In the genomic region with DNA sequence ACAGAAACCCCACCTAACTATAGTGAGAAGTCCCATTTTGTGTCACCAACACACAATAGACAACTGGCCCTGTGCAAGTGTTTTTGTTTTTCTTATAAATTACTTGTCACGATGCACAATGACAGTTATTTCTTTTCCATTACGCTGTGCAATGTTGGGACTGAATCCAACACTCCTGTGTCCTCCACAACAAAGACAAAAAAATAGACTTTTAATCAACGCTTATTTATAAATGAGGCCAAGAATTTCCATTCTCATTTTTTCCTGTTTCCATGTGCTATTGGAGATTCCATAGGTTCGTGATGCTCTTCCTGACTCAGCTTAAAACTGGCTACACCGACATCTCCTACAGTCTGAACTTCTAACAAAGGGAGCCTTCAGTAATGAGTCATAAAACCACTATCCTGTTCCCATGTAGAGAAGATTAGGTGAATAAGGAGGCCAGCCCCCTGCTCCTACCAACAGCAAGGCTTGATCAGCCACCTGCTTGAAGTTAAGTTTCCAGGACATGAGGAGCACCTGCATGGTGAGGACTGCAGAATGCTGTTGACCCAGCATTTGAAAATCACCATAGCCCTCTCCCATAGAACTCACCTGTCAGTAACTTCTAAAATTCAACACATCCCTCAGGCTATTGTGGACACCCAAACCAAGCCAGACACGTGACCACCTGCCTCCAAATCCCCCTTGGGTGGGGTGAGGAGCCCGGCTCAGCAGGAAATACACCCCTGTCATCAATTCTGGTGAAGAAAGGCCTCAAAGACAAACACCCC, we compare ENCODE assay signal across 2 cellular contexts.
TF ChIP-seq lines count a peak whose summit lies in the region.

No MANE protein-coding gene starts in this region.

TF ChIP-seq in HCT116, 20 proteins besides CTCF, POLR2A, EP300 and RAD21:
- no peak for TF ChIP-seq EZH2 (IDR thresholded peaks at IDR 0.05)
- no peak for TF ChIP-seq FOSL1 (IDR thresholded peaks at IDR 0.05; ENCODE audit: low read depth)
- TF ChIP-seq SRF (IDR thresholded peaks at IDR 0.05; ENCODE audit: low read depth): no peak
- no peak for TF ChIP-seq EGR1 (IDR thresholded peaks at IDR 0.05; ENCODE audit: low read depth)
- no peak for TF ChIP-seq EZH2phosphoT487 (IDR thresholded peaks at IDR 0.05; ENCODE audit: borderline replicate concordance)
TF ChIP-seq in HCT116: peak in this region for 0.

TF ChIP-seq in H1, 55 proteins besides CTCF, POLR2A, EP300 and RAD21:
- TF ChIP-seq CHD1 (IDR thresholded peaks at IDR 0.05; ENCODE audit: low read depth, low read length) (no peak), HDAC2 (IDR thresholded peaks at IDR 0.05; ENCODE audit: borderline replicate concordance in 1 of 2, low read depth in 2 of 2, low read length in 2 of 2) (no peak), KDM4A (IDR thresholded peaks at IDR 0.05; ENCODE audit: low read depth, low read length, severe bottlenecking) (no peak), RXRA (IDR thresholded peaks at IDR 0.05; ENCODE audit: insufficient read depth, low read depth, low read length) (no peak), POU5F1 (IDR thresholded peaks at IDR 0.05; ENCODE audit: low read depth, low read length) (no peak), MAFK (IDR thresholded peaks at IDR 0.05; ENCODE audit: low read depth, low read length) (no peak), CTBP2 (IDR thresholded peaks at IDR 0.05; ENCODE audit: borderline replicate concordance, insufficient read depth, insufficient read length, low read length) (no peak), TCF12 (IDR thresholded peaks at IDR 0.05; ENCODE audit: low read depth, low read length) (no peak), JUN (IDR thresholded peaks at IDR 0.05; ENCODE audit: low read depth, low read length) (no peak), SIRT6 (IDR thresholded peaks at IDR 0.05; ENCODE audit: low read length) (no peak), TBP (IDR thresholded peaks at IDR 0.05; ENCODE audit: low read depth, low read length) (no peak), BRCA1 (IDR thresholded peaks at IDR 0.05; ENCODE audit: low read depth, low read length) (no peak), GTF2F1 (IDR thresholded peaks at IDR 0.05; ENCODE audit: borderline replicate concordance, low read depth, low read length) (no peak), SP2 (IDR thresholded peaks at IDR 0.05; ENCODE audit: low read length) (no peak), ASH2L (IDR thresholded peaks at IDR 0.05; ENCODE audit: low read length) (no peak)
- TF ChIP-seq, protein P1, sequence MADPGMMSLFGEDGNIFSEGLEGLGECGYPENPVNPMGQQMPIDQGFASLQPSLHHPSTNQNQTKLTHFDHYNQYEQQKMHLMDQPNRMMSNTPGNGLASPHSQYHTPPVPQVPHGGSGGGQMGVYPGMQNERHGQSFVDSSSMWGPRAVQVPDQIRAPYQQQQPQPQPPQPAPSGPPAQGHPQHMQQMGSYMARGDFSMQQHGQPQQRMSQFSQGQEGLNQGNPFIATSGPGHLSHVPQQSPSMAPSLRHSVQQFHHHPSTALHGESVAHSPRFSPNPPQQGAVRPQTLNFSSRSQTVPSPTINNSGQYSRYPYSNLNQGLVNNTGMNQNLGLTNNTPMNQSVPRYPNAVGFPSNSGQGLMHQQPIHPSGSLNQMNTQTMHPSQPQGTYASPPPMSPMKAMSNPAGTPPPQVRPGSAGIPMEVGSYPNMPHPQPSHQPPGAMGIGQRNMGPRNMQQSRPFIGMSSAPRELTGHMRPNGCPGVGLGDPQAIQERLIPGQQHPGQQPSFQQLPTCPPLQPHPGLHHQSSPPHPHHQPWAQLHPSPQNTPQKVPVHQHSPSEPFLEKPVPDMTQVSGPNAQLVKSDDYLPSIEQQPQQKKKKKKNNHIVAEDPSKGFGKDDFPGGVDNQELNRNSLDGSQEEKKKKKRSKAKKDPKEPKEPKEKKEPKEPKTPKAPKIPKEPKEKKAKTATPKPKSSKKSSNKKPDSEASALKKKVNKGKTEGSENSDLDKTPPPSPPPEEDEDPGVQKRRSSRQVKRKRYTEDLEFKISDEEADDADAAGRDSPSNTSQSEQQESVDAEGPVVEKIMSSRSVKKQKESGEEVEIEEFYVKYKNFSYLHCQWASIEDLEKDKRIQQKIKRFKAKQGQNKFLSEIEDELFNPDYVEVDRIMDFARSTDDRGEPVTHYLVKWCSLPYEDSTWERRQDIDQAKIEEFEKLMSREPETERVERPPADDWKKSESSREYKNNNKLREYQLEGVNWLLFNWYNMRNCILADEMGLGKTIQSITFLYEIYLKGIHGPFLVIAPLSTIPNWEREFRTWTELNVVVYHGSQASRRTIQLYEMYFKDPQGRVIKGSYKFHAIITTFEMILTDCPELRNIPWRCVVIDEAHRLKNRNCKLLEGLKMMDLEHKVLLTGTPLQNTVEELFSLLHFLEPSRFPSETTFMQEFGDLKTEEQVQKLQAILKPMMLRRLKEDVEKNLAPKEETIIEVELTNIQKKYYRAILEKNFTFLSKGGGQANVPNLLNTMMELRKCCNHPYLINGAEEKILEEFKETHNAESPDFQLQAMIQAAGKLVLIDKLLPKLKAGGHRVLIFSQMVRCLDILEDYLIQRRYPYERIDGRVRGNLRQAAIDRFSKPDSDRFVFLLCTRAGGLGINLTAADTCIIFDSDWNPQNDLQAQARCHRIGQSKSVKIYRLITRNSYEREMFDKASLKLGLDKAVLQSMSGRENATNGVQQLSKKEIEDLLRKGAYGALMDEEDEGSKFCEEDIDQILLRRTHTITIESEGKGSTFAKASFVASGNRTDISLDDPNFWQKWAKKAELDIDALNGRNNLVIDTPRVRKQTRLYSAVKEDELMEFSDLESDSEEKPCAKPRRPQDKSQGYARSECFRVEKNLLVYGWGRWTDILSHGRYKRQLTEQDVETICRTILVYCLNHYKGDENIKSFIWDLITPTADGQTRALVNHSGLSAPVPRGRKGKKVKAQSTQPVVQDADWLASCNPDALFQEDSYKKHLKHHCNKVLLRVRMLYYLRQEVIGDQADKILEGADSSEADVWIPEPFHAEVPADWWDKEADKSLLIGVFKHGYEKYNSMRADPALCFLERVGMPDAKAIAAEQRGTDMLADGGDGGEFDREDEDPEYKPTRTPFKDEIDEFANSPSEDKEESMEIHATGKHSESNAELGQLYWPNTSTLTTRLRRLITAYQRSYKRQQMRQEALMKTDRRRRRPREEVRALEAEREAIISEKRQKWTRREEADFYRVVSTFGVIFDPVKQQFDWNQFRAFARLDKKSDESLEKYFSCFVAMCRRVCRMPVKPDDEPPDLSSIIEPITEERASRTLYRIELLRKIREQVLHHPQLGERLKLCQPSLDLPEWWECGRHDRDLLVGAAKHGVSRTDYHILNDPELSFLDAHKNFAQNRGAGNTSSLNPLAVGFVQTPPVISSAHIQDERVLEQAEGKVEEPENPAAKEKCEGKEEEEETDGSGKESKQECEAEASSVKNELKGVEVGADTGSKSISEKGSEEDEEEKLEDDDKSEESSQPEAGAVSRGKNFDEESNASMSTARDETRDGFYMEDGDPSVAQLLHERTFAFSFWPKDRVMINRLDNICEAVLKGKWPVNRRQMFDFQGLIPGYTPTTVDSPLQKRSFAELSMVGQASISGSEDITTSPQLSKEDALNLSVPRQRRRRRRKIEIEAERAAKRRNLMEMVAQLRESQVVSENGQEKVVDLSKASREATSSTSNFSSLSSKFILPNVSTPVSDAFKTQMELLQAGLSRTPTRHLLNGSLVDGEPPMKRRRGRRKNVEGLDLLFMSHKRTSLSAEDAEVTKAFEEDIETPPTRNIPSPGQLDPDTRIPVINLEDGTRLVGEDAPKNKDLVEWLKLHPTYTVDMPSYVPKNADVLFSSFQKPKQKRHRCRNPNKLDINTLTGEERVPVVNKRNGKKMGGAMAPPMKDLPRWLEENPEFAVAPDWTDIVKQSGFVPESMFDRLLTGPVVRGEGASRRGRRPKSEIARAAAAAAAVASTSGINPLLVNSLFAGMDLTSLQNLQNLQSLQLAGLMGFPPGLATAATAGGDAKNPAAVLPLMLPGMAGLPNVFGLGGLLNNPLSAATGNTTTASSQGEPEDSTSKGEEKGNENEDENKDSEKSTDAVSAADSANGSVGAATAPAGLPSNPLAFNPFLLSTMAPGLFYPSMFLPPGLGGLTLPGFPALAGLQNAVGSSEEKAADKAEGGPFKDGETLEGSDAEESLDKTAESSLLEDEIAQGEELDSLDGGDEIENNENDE (IDR thresholded peaks at IDR 0.05; ENCODE audit: insufficient replicate concordance, low read length): no peak
